Comparison of ENCODE assay signal across 29 cellular contexts in genomic region chr19:34601071-34601470, GRCh38.
"Had no signal": no experiment of that assay in that cellular context is flagged by ENCODE, and none has a peak within 500 bp of the region (broad histone marks: within the 10 kb centered on the region; RNA-seq: fewer than 3 reads in every experiment).

No MANE protein-coding gene starts in this region.

- ATAC-seq: activated naive CD8-positive, alpha-beta T cell treated with anti-CD3 and anti-CD28 coated beads, Interleukin-2, amount 50 U/mL, for 24 hours; activated T-cell treated with anti-CD3 and anti-CD28 coated beads, Interleukin-2, amount 50 U/mL, for 4 hours; body of pancreas had no signal

- H3K9me3 ChIP-seq: adrenal gland, body of pancreas had no signal

- H3K4me1 ChIP-seq: adrenal gland, ascending aorta, breast epithelium had no signal

- H3K36me3 ChIP-seq: adrenal gland, ascending aorta, brain microvascular endothelial cell, breast epithelium, cardiac muscle cell had no signal

- DNase-seq: activated effector memory CD4-positive, alpha-beta T cell treated with anti-CD3 and anti-CD28 coated beads, Interleukin-2, amount 50 U/mL, for 16 hours; activated effector memory CD4-positive, alpha-beta T cell treated with Interleukin-2 at 50 U/mL for 16 hours; activated gamma-delta T cell; activated gamma-delta T cell treated with Interleukin-2 at 50 U/mL for 16 hours; activated naive CD4-positive, alpha-beta T cell; activated naive CD4-positive, alpha-beta T cell treated with anti-CD3 and anti-CD28 coated beads for 36 hours; activated naive CD4-positive, alpha-beta T cell treated with anti-CD3 and anti-CD28 coated beads, Interleukin-2, amount 10 ng/mL, durations not matched to agents 7 days and 5 days; activated naive CD4-positive, alpha-beta T cell treated with anti-CD3 and anti-CD28 coated beads, Interleukin-2, amount 50 U/mL, for 16 hours; activated naive CD4-positive, alpha-beta T cell treated with Interleukin-2 at 50 U/mL for 16 hours; activated naive CD8-positive, alpha-beta T cell treated with anti-CD3 and anti-CD28 coated beads for 36 hours; activated naive CD8-positive, alpha-beta T cell treated with anti-CD3 and anti-CD28 coated beads, Interleukin-2, amount 10 ng/mL, durations not matched to agents 7 days and 5 days; activated naive CD8-positive, alpha-beta T cell treated with anti-CD3 and anti-CD28 coated beads, Interleukin-2, amount 50 U/mL, for 24 hours; activated T-cell treated with anti-CD3 and anti-CD28 coated beads, Interleukin-2, amount 50 U/mL, for 1 hour; activated T-cell treated with anti-CD3 and anti-CD28 coated beads, Interleukin-2, amount 50 U/mL, for 24 hours; activated T-cell treated with anti-CD3 and anti-CD28 coated beads, Interleukin-2, amount 50 U/mL, for 4 hours; activated T-cell treated with anti-CD3 and anti-CD28 coated beads, Interleukin-2, amount 50 U/mL, for 48 hours; activated T-cell treated with anti-CD3 and anti-CD28 coated beads, Interleukin-2, amount 50 U/mL, for 72 hours; adrenal gland; amniotic stem cell; anterior cingulate cortex; aorta; body of pancreas; brain microvascular endothelial cell; caudate nucleus; central memory CD4-positive, alpha-beta T cell; cerebellar nuclear complex had no signal

- H3K27ac ChIP-seq: adrenal gland, ascending aorta, body of pancreas, brain microvascular endothelial cell, breast epithelium, cardiac muscle cell had no signal

- H3K27me3 ChIP-seq: adrenal gland, ascending aorta, body of pancreas, brain microvascular endothelial cell, breast epithelium, cardiac muscle cell had no signal

- H3K4me3 ChIP-seq: adrenal gland, ascending aorta, body of pancreas, breast epithelium, cardiac muscle cell had no signal
